Comparison of ENCODE assay signal across 9 cellular contexts in genomic region chr20:18019068-18019467, GRCh38. TPM values are rescaled to one million over a fixed set of nuclear protein-coding genes. Genes with fewer than 3 reads are reported as not detected.
DNase-seq lines count a peak whose midpoint lies in the region; ATAC-seq, FAIRE-seq and TF ChIP-seq lines count a peak whose summit lies in the region.
"Had no signal": no experiment of that assay in that cellular context is flagged by ENCODE, and none has a peak within 500 bp of the region (broad histone marks: within the 10 kb centered on the region; RNA-seq: fewer than 3 reads in every experiment).

No MANE protein-coding gene starts in this region.

- CTCF ChIA-PET in activated CD4-positive, alpha-beta T cell treated with anti-CD3 and anti-CD28 coated beads for 36 hours (lab: Charles Lee): interaction anchor here (1.3 kb wide), 1 partner anchor 482 kb away, joined by 3 read pairs; no protein-coding TSS in a partner anchor

- no peaks in the 10 kb centered on the region for H3K9me3 ChIP-seq in T-helper 17 cell (ENCODE audit: control insufficient read depth, low read length, poor library complexity, severe bottlenecking)
- no peaks in the 10 kb centered on the region for H3K9me3 ChIP-seq in kidney (ENCODE audit: control insufficient read depth in 1 of 2, low read length in 2 of 2)

- peak; percentile 65 for ATAC-seq in activated CD4-positive, alpha-beta T cell treated with anti-CD3 and anti-CD28 coated beads for 36 hours
- peak; percentile 74 for ATAC-seq in HG02642 (IDR thresholded peaks at IDR 0.05; ENCODE audit: poor library complexity, unreplicated experiment)
- peak; percentile 61 for ATAC-seq in T-helper 17 cell
- no peak for ATAC-seq in GM21367 (IDR thresholded peaks at IDR 0.05; ENCODE audit: unreplicated experiment)

- H3K27ac ChIP-seq in kidney (ENCODE audit: low read depth in 2 of 2, low read length in 2 of 2): no peak overlapping the region

- no peaks in the 10 kb centered on the region for H3K4me1 ChIP-seq in kidney (ENCODE audit: control insufficient read depth in 1 of 2, insufficient read depth in 1 of 2, low read depth in 1 of 2, low read length in 2 of 2)

- no peaks in the 10 kb centered on the region for H3K9me3 Mint-ChIP-seq in activated CD4-positive, alpha-beta T cell treated with anti-CD3 and anti-CD28 coated beads for 36 hours (ENCODE audit: low read depth)
- H3K9me3 Mint-ChIP-seq in activated T-helper 2 cell treated with anti-CD3 and anti-CD28 coated beads, Interferon-gamma antibody, Interleukin-2, Interleukin-4, amounts not matched to agents 10 μg/mL and 5 μg/mL and 100 μg/mL, durations not matched to agents 14 hours and 24 hours and 36 hours: no peaks in the 10 kb centered on the region

- no peak overlapping the region for H3K9ac ChIP-seq in kidney (ENCODE audit: low read length in 2 of 2)

- no peak for FAIRE-seq in kidney (lab: Jason Lieb, UNC)

- no peaks in the 10 kb centered on the region for H3K27me3 Mint-ChIP-seq in activated CD4-positive, alpha-beta T cell treated with anti-CD3 and anti-CD28 coated beads for 36 hours
- peaks cover 9% of the 10 kb centered on the region for H3K27me3 Mint-ChIP-seq in T-helper 17 cell
- H3K27me3 Mint-ChIP-seq in activated T-helper 2 cell treated with anti-CD3 and anti-CD28 coated beads, Interferon-gamma antibody, Interleukin-2, Interleukin-4, amounts not matched to agents 10 μg/mL and 5 μg/mL and 100 μg/mL, durations not matched to agents 14 hours and 24 hours and 36 hours (ENCODE audit: low read depth): peaks cover 2% of the 10 kb centered on the region

- TF ChIP-seq CTCF in kidney (IDR thresholded peaks at IDR 0.05; ENCODE audit: borderline replicate concordance, extremely low read depth, insufficient read depth): peak; percentile 18

- POLR2A ChIA-PET in activated CD4-positive, alpha-beta T cell treated with anti-CD3 and anti-CD28 coated beads for 36 hours (lab: Charles Lee): no interaction called here

- H3K4me3 Mint-ChIP-seq in activated CD4-positive, alpha-beta T cell treated with anti-CD3 and anti-CD28 coated beads for 36 hours: no peak overlapping the region
- no peak overlapping the region for H3K4me3 Mint-ChIP-seq in T-helper 17 cell
- H3K4me3 Mint-ChIP-seq in activated T-helper 2 cell treated with anti-CD3 and anti-CD28 coated beads, Interferon-gamma antibody, Interleukin-2, Interleukin-4, amounts not matched to agents 10 μg/mL and 5 μg/mL and 100 μg/mL, durations not matched to agents 14 hours and 24 hours and 36 hours (ENCODE audit: low read depth): no peak overlapping the region

- H3K4me1 Mint-ChIP-seq in activated CD4-positive, alpha-beta T cell treated with anti-CD3 and anti-CD28 coated beads for 36 hours: no peaks in the 10 kb centered on the region
- H3K4me1 Mint-ChIP-seq in T-helper 17 cell: peaks cover 3% of the 10 kb centered on the region
- no peaks in the 10 kb centered on the region for H3K4me1 Mint-ChIP-seq in activated T-helper 2 cell treated with anti-CD3 and anti-CD28 coated beads, Interferon-gamma antibody, Interleukin-2, Interleukin-4, amounts not matched to agents 10 μg/mL and 5 μg/mL and 100 μg/mL, durations not matched to agents 14 hours and 24 hours and 36 hours (ENCODE audit: low read depth)

- intact Hi-C loops in activated CD4-positive, alpha-beta T cell treated with anti-CD3 and anti-CD28 coated beads for 36 hours (cut with DNase I, micrococcal nuclease): no loop called here
- intact Hi-C loops in kidney (cut with DNase I): no loop called here
- intact Hi-C loops in activated T-helper 2 cell treated with anti-CD3 and anti-CD28 coated beads, Interferon-gamma antibody, Interleukin-2, Interleukin-4, amounts not matched to agents 10 μg/mL and 5 μg/mL and 100 μg/mL, durations not matched to agents 14 hours and 24 hours and 36 hours (cut with micrococcal nuclease): loop anchor here (1.0 kb wide), 1 partner anchor 514 kb away; no protein-coding TSS in a partner anchor

- no peak overlapping the region for H3K4me3 ChIP-seq in kidney (ENCODE audit: low read length in 2 of 2)

- H3K36me3 Mint-ChIP-seq in activated CD4-positive, alpha-beta T cell treated with anti-CD3 and anti-CD28 coated beads for 36 hours (ENCODE audit: low read depth): no peaks in the 10 kb centered on the region
- no peaks in the 10 kb centered on the region for H3K36me3 Mint-ChIP-seq in T-helper 17 cell (ENCODE audit: low read depth)
- no peaks in the 10 kb centered on the region for H3K36me3 Mint-ChIP-seq in activated T-helper 2 cell treated with anti-CD3 and anti-CD28 coated beads, Interferon-gamma antibody, Interleukin-2, Interleukin-4, amounts not matched to agents 10 μg/mL and 5 μg/mL and 100 μg/mL, durations not matched to agents 14 hours and 24 hours and 36 hours (ENCODE audit: low read depth)

- peak; percentile 36 for DNase-seq in activated CD4-positive, alpha-beta T cell treated with anti-CD3 and anti-CD28 coated beads for 36 hours
- no peak for DNase-seq in activated CD4-positive, alpha-beta T cell treated with anti-CD3 and anti-CD28 coated beads for 4 hours
- DNase-seq in T-helper 17 cell (no peak), kidney (no peak), NCI-H2196 treated with DMSO at 0.1 percent for 48 hours (lab: John Stamatoyannopoulos, UW; ENCODE audit: unreplicated experiment) (no peak)
- DNase-seq in activated T-helper 2 cell treated with anti-CD3 and anti-CD28 coated beads, Interferon-gamma antibody, Interleukin-2, Interleukin-4, amounts not matched to agents 10 μg/mL and 5 μg/mL and 100 μg/mL, durations not matched to agents 14 hours and 24 hours and 36 hours (ENCODE audit: low spot score): no peak

- no peak overlapping the region for H3K27ac Mint-ChIP-seq in activated CD4-positive, alpha-beta T cell treated with anti-CD3 and anti-CD28 coated beads for 36 hours
- no peak overlapping the region for H3K27ac Mint-ChIP-seq in T-helper 17 cell
- no peak overlapping the region for H3K27ac Mint-ChIP-seq in activated T-helper 2 cell treated with anti-CD3 and anti-CD28 coated beads, Interferon-gamma antibody, Interleukin-2, Interleukin-4, amounts not matched to agents 10 μg/mL and 5 μg/mL and 100 μg/mL, durations not matched to agents 14 hours and 24 hours and 36 hours

- H3K36me3 ChIP-seq in kidney (ENCODE audit: control insufficient read depth in 1 of 2, insufficient read depth in 2 of 2, low read length in 2 of 2): peaks cover 0 to 5% of the 10 kb centered on the region in 2 donors

RNA-seq across cellular contexts. Expression of gene OVOL2, which starts 38.6 kb away (rescaled TPM):
- not detected for total RNA-seq in activated CD4-positive, alpha-beta T cell treated with anti-CD3 and anti-CD28 coated beads for 36 hours
- total RNA-seq in T-helper 17 cell (not detected), kidney (4.8 TPM)
- 4.1 TPM for polyA plus RNA-seq in kidney (ENCODE audit: insufficient read depth, low read depth, low replicate concordance)
- not detected in 2 replicates for total RNA-seq in activated T-helper 2 cell treated with anti-CD3 and anti-CD28 coated beads, Interferon-gamma antibody, Interleukin-2, Interleukin-4, amounts not matched to agents 10 μg/mL and 5 μg/mL and 100 μg/mL, durations not matched to agents 14 hours and 24 hours and 36 hours
- total RNA-seq: pulmonary artery endothelial cell had no signal

RNA-seq across cellular contexts. Expression of gene MGME1, which starts 50.2 kb away (rescaled TPM):
- total RNA-seq in activated CD4-positive, alpha-beta T cell treated with anti-CD3 and anti-CD28 coated beads for 36 hours: 10 to 100 TPM; 24.1 to 29.7 TPM
- 10 to 100 TPM; 10.6 to 10.9 TPM for total RNA-seq in T-helper 17 cell
- 15.5 TPM for total RNA-seq in kidney
- 16.7 TPM for polyA plus RNA-seq in kidney (ENCODE audit: insufficient read depth, low read depth, low replicate concordance)
- total RNA-seq in activated T-helper 2 cell treated with anti-CD3 and anti-CD28 coated beads, Interferon-gamma antibody, Interleukin-2, Interleukin-4, amounts not matched to agents 10 μg/mL and 5 μg/mL and 100 μg/mL, durations not matched to agents 14 hours and 24 hours and 36 hours: 30.0 and 33.0 TPM in 2 replicates

RNA-seq across cellular contexts. Expression of gene SNX5, which starts 50.5 kb away (rescaled TPM):
- total RNA-seq in activated CD4-positive, alpha-beta T cell treated with anti-CD3 and anti-CD28 coated beads for 36 hours: 100 to 1,000 TPM; 204 to 227 TPM
- 10 to 100 TPM; 63.8 to 71.5 TPM for total RNA-seq in T-helper 17 cell
- 94.9 TPM for total RNA-seq in kidney
- 133 TPM for polyA plus RNA-seq in kidney (ENCODE audit: insufficient read depth, low read depth, low replicate concordance)
- total RNA-seq in activated T-helper 2 cell treated with anti-CD3 and anti-CD28 coated beads, Interferon-gamma antibody, Interleukin-2, Interleukin-4, amounts not matched to agents 10 μg/mL and 5 μg/mL and 100 μg/mL, durations not matched to agents 14 hours and 24 hours and 36 hours: 225 and 231 TPM in 2 replicates
